In the genomic region with DNA sequence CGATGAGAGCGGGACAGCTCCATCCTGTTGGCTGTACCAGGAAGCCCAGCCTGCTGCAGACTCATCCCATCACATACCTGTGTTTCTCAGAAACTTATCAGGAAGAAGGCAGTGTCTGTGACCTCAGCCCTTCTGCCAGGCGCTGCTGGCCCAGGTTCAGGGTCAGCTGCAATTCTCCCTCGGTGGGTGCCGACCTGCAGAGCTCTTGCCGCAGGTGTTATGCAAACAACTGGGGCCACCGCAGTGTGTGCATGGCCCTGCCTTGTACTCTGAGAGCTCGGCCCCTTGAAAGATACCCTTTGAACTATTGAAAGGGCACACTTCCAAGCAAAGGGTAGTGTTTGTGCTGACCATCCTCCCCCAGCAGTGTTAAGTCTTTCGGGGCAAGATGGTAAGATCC, we compare ENCODE assay signal across 1 cellular context.
A peak's percentile ranks its signal among the peaks of the same experiment; 100 is the strongest.
TF ChIP-seq lines count a peak whose summit lies in the region.

No MANE protein-coding gene starts in this region.

TF ChIP-seq in HepG2, 621 proteins besides CTCF, POLR2A, EP300 and RAD21 (continued from another document and continues in another):
- TF ChIP-seq, protein P1, sequence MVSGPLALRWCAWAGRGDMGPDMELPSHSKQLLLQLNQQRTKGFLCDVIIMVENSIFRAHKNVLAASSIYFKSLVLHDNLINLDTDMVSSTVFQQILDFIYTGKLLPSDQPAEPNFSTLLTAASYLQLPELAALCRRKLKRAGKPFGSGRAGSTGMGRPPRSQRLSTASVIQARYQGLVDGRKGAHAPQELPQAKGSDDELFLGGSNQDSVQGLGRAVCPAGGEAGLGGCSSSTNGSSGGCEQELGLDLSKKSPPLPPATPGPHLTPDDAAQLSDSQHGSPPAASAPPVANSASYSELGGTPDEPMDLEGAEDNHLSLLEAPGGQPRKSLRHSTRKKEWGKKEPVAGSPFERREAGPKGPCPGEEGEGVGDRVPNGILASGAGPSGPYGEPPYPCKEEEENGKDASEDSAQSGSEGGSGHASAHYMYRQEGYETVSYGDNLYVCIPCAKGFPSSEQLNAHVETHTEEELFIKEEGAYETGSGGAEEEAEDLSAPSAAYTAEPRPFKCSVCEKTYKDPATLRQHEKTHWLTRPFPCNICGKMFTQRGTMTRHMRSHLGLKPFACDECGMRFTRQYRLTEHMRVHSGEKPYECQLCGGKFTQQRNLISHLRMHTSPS (CRISPR knock-in tag; IDR thresholded peaks at IDR 0.05; ENCODE audit: low read depth): peak; percentile 87
- TF ChIP-seq ZBTB7A (CRISPR knock-in tag; IDR thresholded peaks at IDR 0.05): peak; percentile 69; the same call in 1 of the 2 replicates
- peak; percentile 77; the same call in 1 of the 2 replicates for TF ChIP-seq CBX5 (CRISPR knock-in tag; IDR thresholded peaks at IDR 0.05; ENCODE audit: borderline replicate concordance)
- no peak for TF ChIP-seq SIN3B (IDR thresholded peaks at IDR 0.05; ENCODE audit: low read length)
- TF ChIP-seq, protein P2, sequence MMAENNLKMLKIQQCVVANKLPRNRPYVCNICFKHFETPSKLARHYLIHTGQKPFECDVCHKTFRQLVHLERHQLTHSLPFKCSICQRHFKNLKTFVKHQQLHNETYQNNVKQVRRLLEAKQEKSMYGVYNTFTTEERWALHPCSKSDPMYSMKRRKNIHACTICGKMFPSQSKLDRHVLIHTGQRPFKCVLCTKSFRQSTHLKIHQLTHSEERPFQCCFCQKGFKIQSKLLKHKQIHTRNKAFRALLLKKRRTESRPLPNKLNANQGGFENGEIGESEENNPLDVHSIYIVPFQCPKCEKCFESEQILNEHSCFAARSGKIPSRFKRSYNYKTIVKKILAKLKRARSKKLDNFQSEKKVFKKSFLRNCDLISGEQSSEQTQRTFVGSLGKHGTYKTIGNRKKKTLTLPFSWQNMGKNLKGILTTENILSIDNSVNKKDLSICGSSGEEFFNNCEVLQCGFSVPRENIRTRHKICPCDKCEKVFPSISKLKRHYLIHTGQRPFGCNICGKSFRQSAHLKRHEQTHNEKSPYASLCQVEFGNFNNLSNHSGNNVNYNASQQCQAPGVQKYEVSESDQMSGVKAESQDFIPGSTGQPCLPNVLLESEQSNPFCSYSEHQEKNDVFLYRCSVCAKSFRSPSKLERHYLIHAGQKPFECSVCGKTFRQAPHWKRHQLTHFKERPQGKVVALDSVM (CRISPR knock-in tag; IDR thresholded peaks at IDR 0.05): no peak
- TF ChIP-seq NR3C1 (CRISPR knock-in tag; IDR thresholded peaks at IDR 0.05): no peak
- TF ChIP-seq ZFAT (CRISPR knock-in tag; conservative IDR thresholded peaks at IDR 0.05): no peak
- TF ChIP-seq FOXK1 (CRISPR knock-in tag; IDR thresholded peaks at IDR 0.05; ENCODE audit: borderline replicate concordance, low read depth): peak; percentile 59; the same call in 1 of the 2 replicates
- 0 out of 2 replicates have a peak, but pooled peaks have one; percentile 37 for TF ChIP-seq ZNF567 (CRISPR knock-in tag; IDR thresholded peaks at IDR 0.05; ENCODE audit: borderline replicate concordance)
- peak; percentile 86 for TF ChIP-seq NCOA2 (CRISPR knock-in tag; IDR thresholded peaks at IDR 0.05)
- TF ChIP-seq HDAC2 (CRISPR knock-in tag; IDR thresholded peaks at IDR 0.05): peak; percentile 89
- TF ChIP-seq ZSCAN9 (CRISPR knock-in tag; IDR thresholded peaks at IDR 0.05; ENCODE audit: borderline replicate concordance): 0 out of 2 replicates have a peak, but pooled peaks have one; percentile 51
- peak; percentile 82 for TF ChIP-seq ZEB1 (IDR thresholded peaks at IDR 0.05; ENCODE audit: insufficient replicate concordance, low read depth)
- TF ChIP-seq LCORL (IDR thresholded peaks at IDR 0.05): no peak
- peak; percentile 67; the same call in 1 of the 2 replicates for TF ChIP-seq LCORL (CRISPR knock-in tag; IDR thresholded peaks at IDR 0.05)
- TF ChIP-seq NR2F6 (IDR thresholded peaks at IDR 0.05): peak; percentile 87
- peak; percentile 92 for TF ChIP-seq NR2F6 (CRISPR knock-in tag; IDR thresholded peaks at IDR 0.05)
- no peak for TF ChIP-seq TRIM24 (CRISPR knock-in tag; IDR thresholded peaks at IDR 0.05)
- peak; percentile 76; the same call in 1 of the 2 replicates for TF ChIP-seq HOXA3 (CRISPR knock-in tag; IDR thresholded peaks at IDR 0.05)
- TF ChIP-seq ZKSCAN8 (CRISPR knock-in tag; IDR thresholded peaks at IDR 0.05; ENCODE audit: borderline replicate concordance): 0 out of 2 replicates have a peak, but pooled peaks have one; percentile 56
- TF ChIP-seq U2AF2 (IDR thresholded peaks at IDR 0.05; ENCODE audit: low read depth, low read length): no peak
- peak in 1 of 2 experiments; percentile 77; a peak in 1 of 4 replicates for TF ChIP-seq KLF16 (CRISPR knock-in tag; IDR thresholded peaks at IDR 0.05)
- no peak for TF ChIP-seq TSC22D2 (CRISPR knock-in tag; IDR thresholded peaks at IDR 0.05; ENCODE audit: borderline replicate concordance)
- TF ChIP-seq ZMYM3 (CRISPR knock-in tag; IDR thresholded peaks at IDR 0.05): peak; percentile 43; the same call in 1 of the 2 replicates
- peak; percentile 94 for TF ChIP-seq RXRA (CRISPR knock-in tag; IDR thresholded peaks at IDR 0.05)
- TF ChIP-seq CCAR2 (optimal IDR thresholded peaks at IDR 0.05; ENCODE audit: low read depth, low read length): no peak
- TF ChIP-seq, protein P3, sequence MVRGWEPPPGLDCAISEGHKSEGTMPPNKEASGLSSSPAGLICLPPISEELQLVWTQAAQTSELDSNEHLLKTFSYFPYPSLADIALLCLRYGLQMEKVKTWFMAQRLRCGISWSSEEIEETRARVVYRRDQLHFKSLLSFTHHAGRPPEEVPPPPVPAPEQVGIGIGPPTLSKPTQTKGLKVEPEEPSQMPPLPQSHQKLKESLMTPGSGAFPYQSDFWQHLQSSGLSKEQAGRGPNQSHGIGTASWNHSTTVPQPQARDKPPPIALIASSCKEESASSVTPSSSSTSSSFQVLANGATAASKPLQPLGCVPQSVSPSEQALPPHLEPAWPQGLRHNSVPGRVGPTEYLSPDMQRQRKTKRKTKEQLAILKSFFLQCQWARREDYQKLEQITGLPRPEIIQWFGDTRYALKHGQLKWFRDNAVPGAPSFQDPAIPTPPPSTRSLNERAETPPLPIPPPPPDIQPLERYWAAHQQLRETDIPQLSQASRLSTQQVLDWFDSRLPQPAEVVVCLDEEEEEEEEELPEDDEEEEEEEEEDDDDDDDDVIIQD (CRISPR knock-in tag; IDR thresholded peaks at IDR 0.05; ENCODE audit: low read depth): peak; percentile 65; the same call in 1 of the 2 replicates
- TF ChIP-seq, protein P4, sequence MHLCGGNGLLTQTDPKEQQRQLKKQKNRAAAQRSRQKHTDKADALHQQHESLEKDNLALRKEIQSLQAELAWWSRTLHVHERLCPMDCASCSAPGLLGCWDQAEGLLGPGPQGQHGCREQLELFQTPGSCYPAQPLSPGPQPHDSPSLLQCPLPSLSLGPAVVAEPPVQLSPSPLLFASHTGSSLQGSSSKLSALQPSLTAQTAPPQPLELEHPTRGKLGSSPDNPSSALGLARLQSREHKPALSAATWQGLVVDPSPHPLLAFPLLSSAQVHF (CRISPR knock-in tag; IDR thresholded peaks at IDR 0.05): no peak
- TF ChIP-seq, protein P5, sequence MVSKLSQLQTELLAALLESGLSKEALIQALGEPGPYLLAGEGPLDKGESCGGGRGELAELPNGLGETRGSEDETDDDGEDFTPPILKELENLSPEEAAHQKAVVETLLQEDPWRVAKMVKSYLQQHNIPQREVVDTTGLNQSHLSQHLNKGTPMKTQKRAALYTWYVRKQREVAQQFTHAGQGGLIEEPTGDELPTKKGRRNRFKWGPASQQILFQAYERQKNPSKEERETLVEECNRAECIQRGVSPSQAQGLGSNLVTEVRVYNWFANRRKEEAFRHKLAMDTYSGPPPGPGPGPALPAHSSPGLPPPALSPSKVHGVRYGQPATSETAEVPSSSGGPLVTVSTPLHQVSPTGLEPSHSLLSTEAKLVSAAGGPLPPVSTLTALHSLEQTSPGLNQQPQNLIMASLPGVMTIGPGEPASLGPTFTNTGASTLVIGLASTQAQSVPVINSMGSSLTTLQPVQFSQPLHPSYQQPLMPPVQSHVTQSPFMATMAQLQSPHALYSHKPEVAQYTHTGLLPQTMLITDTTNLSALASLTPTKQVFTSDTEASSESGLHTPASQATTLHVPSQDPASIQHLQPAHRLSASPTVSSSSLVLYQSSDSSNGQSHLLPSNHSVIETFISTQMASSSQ (IDR thresholded peaks at IDR 0.05; ENCODE audit: low read depth): no peak
- TF ChIP-seq, protein P5 (CRISPR knock-in tag; IDR thresholded peaks at IDR 0.05; ENCODE audit: borderline replicate concordance): peak; percentile 76
- 0 out of 2 replicates have a peak, but pooled peaks have one; percentile 53 for TF ChIP-seq SIX4 (CRISPR knock-in tag; IDR thresholded peaks at IDR 0.05)
- TF ChIP-seq KDM2A (CRISPR knock-in tag; IDR thresholded peaks at IDR 0.05; ENCODE audit: borderline replicate concordance, low read depth): peak; percentile 74; the same call in 1 of the 2 replicates
- TF ChIP-seq, protein P6, sequence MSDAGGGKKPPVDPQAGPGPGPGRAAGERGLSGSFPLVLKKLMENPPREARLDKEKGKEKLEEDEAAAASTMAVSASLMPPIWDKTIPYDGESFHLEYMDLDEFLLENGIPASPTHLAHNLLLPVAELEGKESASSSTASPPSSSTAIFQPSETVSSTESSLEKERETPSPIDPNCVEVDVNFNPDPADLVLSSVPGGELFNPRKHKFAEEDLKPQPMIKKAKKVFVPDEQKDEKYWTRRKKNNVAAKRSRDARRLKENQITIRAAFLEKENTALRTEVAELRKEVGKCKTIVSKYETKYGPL (CRISPR knock-in tag; IDR thresholded peaks at IDR 0.05): peak; percentile 62; the same call in 1 of the 2 replicates
- TF ChIP-seq, protein P7, sequence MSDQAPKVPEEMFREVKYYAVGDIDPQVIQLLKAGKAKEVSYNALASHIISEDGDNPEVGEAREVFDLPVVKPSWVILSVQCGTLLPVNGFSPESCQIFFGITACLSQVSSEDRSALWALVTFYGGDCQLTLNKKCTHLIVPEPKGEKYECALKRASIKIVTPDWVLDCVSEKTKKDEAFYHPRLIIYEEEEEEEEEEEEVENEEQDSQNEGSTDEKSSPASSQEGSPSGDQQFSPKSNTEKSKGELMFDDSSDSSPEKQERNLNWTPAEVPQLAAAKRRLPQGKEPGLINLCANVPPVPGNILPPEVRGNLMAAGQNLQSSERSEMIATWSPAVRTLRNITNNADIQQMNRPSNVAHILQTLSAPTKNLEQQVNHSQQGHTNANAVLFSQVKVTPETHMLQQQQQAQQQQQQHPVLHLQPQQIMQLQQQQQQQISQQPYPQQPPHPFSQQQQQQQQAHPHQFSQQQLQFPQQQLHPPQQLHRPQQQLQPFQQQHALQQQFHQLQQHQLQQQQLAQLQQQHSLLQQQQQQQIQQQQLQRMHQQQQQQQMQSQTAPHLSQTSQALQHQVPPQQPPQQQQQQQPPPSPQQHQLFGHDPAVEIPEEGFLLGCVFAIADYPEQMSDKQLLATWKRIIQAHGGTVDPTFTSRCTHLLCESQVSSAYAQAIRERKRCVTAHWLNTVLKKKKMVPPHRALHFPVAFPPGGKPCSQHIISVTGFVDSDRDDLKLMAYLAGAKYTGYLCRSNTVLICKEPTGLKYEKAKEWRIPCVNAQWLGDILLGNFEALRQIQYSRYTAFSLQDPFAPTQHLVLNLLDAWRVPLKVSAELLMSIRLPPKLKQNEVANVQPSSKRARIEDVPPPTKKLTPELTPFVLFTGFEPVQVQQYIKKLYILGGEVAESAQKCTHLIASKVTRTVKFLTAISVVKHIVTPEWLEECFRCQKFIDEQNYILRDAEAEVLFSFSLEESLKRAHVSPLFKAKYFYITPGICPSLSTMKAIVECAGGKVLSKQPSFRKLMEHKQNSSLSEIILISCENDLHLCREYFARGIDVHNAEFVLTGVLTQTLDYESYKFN (CRISPR knock-in tag; conservative IDR thresholded peaks at IDR 0.05): peak; percentile 88
- TF ChIP-seq, protein P8, sequence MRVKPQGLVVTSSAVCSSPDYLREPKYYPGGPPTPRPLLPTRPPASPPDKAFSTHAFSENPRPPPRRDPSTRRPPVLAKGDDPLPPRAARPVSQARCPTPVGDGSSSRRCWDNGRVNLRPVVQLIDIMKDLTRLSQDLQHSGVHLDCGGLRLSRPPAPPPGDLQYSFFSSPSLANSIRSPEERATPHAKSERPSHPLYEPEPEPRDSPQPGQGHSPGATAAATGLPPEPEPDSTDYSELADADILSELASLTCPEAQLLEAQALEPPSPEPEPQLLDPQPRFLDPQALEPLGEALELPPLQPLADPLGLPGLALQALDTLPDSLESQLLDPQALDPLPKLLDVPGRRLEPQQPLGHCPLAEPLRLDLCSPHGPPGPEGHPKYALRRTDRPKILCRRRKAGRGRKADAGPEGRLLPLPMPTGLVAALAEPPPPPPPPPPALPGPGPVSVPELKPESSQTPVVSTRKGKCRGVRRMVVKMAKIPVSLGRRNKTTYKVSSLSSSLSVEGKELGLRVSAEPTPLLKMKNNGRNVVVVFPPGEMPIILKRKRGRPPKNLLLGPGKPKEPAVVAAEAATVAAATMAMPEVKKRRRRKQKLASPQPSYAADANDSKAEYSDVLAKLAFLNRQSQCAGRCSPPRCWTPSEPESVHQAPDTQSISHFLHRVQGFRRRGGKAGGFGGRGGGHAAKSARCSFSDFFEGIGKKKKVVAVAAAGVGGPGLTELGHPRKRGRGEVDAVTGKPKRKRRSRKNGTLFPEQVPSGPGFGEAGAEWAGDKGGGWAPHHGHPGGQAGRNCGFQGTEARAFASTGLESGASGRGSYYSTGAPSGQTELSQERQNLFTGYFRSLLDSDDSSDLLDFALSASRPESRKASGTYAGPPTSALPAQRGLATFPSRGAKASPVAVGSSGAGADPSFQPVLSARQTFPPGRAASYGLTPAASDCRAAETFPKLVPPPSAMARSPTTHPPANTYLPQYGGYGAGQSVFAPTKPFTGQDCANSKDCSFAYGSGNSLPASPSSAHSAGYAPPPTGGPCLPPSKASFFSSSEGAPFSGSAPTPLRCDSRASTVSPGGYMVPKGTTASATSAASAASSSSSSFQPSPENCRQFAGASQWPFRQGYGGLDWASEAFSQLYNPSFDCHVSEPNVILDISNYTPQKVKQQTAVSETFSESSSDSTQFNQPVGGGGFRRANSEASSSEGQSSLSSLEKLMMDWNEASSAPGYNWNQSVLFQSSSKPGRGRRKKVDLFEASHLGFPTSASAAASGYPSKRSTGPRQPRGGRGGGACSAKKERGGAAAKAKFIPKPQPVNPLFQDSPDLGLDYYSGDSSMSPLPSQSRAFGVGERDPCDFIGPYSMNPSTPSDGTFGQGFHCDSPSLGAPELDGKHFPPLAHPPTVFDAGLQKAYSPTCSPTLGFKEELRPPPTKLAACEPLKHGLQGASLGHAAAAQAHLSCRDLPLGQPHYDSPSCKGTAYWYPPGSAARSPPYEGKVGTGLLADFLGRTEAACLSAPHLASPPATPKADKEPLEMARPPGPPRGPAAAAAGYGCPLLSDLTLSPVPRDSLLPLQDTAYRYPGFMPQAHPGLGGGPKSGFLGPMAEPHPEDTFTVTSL (CRISPR knock-in tag; IDR thresholded peaks at IDR 0.05; ENCODE audit: borderline replicate concordance): peak; percentile 60; the same call in 1 of the 2 replicates
